ENCODE assay signal across 8 cellular contexts in genomic region chr3:131026321-131027151, GRCh38. TPM values are rescaled to one million over a fixed set of nuclear protein-coding genes. Genes with fewer than 3 reads are reported as not detected.
A peak's percentile ranks its signal among the peaks of the same experiment; 100 is the strongest.
DNase-seq lines count a peak whose midpoint lies in the region; ATAC-seq, FAIRE-seq and TF ChIP-seq lines count a peak whose summit lies in the region.

Gene ASTE1, minus strand, starts transcription at chr3:131026825. Its CDS starts 1,519 bp downstream, at chr3:131025306.
Gene NEK11, plus strand, starts transcription at chr3:131026877. Its CDS starts 2,832 bp downstream, at chr3:131029709.

- peak; percentile 97 for DNase-seq in GM23248
- peak; percentile 94 for DNase-seq in Karpas-422
- DNase-seq in RCC 7860 (ENCODE audit: low spot score), result peak; percentile 80
- peak; percentile 84 for DNase-seq in activated T-helper 1 cell treated with anti-CD3 and anti-CD28 coated beads, Interleukin-2, amount 50 U/mL, for 16 hours (ENCODE audit: low read depth in 1 of 2, low spot score in 1 of 2)
- peak; percentile 75 for DNase-seq in fibroblast of mammary gland (ENCODE audit: low read depth)
- peak; percentile 89 for DNase-seq in natural killer cell
- DNase-seq in stimulated activated naive CD4-positive, alpha-beta T cell treated with Interleukin-2 at 50 U/mL for 16 hours (lab: John Stamatoyannopoulos, UW), result peak; percentile 93

- intact Hi-C loops in natural killer cell (cut with micrococcal nuclease), result loop anchor here (1.0 to 10.0 kb wide), 5 partner anchors 134 to 1698 kb away; partner anchors contain the start of genes ATP2C1, DNAJC13, MRPL3 and NPHP3

- H3K4me3 ChIP-seq in DOHH2 (ENCODE audit: low read length), result peak within 1 kb of the TSS; percentile 99
- H3K4me3 ChIP-seq in GM23248, result peak within 1 kb of the TSS; percentile 80
- H3K4me3 ChIP-seq in Karpas-422 (ENCODE audit: low read length), result peak within 1 kb of the TSS; percentile 83
- H3K4me3 ChIP-seq in fibroblast of mammary gland (ENCODE audit: control insufficient read depth, low read depth, low read length), result peak within 1 kb of the TSS; percentile 83

- no peaks in the 10 kb centered on the region for H3K9me3 Mint-ChIP-seq in natural killer cell

- no peaks in the 10 kb centered on the region for H3F3A ChIP-seq in DOHH2 (ENCODE audit: control insufficient read depth, insufficient read depth)
- no peaks in the 10 kb centered on the region for H3F3A ChIP-seq in GM23248 (ENCODE audit: insufficient read depth)

- H3K27me3 Mint-ChIP-seq in natural killer cell (ENCODE audit: low read depth in 2 of 2), result no peaks in the 10 kb centered on the region

- in situ Hi-C loops in GM23248 (cut with MboI), result loop anchor here (25.0 kb wide), 2 partner anchors 461 to 986 kb away; no protein-coding TSS in a partner anchor

- H4K20me1 ChIP-seq in DOHH2 (ENCODE audit: control insufficient read depth, insufficient read depth, low read depth, low read length) (no peaks in the 10 kb centered on the region), GM23248 (ENCODE audit: insufficient read depth) (no peaks in the 10 kb centered on the region), Karpas-422 (ENCODE audit: insufficient read depth, low read depth, low read length) (no peaks in the 10 kb centered on the region)

- H3K27ac Mint-ChIP-seq in natural killer cell, result peak within 1 kb of the TSS; percentile 97 to 98

- H3K9ac ChIP-seq in GM23248 (peak within 1 kb of the TSS; percentile 92), Karpas-422 (ENCODE audit: low read length) (peak within 1 kb of the TSS; percentile 86)

- peaks cover 17% of the 10 kb centered on the region for H3K79me2 ChIP-seq in DOHH2 (ENCODE audit: control insufficient read depth, low read length)
- peaks cover 16% of the 10 kb centered on the region for H3K79me2 ChIP-seq in GM23248 (ENCODE audit: insufficient read depth)
- H3K79me2 ChIP-seq in Karpas-422 (ENCODE audit: low read length), result peaks cover 41% of the 10 kb centered on the region

- peak within 1 kb of the TSS; percentile 93 for H3K4me2 ChIP-seq in DOHH2 (ENCODE audit: low read length)
- peak within 1 kb of the TSS; percentile 84 for H3K4me2 ChIP-seq in GM23248 (ENCODE audit: unreplicated experiment)
- peak within 1 kb of the TSS; percentile 92 for H3K4me2 ChIP-seq in Karpas-422 (ENCODE audit: low read depth, low read length, poor library complexity, severe bottlenecking)

- no peaks in the 10 kb centered on the region for H3K36me3 Mint-ChIP-seq in natural killer cell

- H3K36me3 ChIP-seq in DOHH2 (ENCODE audit: control insufficient read depth, low read length) (peaks cover 33% of the 10 kb centered on the region), GM23248 (ENCODE audit: low read depth) (no peaks in the 10 kb centered on the region), Karpas-422 (ENCODE audit: insufficient read depth, low read length) (peaks cover 11% of the 10 kb centered on the region)

- H3K4me1 ChIP-seq in DOHH2 (ENCODE audit: control insufficient read depth, low read length) (peaks cover 25% of the 10 kb centered on the region), GM23248 (ENCODE audit: insufficient read depth) (peaks cover 18% of the 10 kb centered on the region), Karpas-422 (ENCODE audit: low read length) (peaks cover 31% of the 10 kb centered on the region)

- peaks cover 44 to 51% of the 10 kb centered on the region in 2 donors for H3K4me1 Mint-ChIP-seq in natural killer cell

- H3K27me3 ChIP-seq in DOHH2 (ENCODE audit: control insufficient read depth, low read length) (no peaks in the 10 kb centered on the region), GM23248 (replicated peaks; ENCODE audit: insufficient read depth) (no peaks in the 10 kb centered on the region), Karpas-422 (ENCODE audit: low read length) (no peaks in the 10 kb centered on the region)

- ATAC-seq in natural killer cell, result peak; percentile 96 to 99 (median 96)

- no peak for TF ChIP-seq CTCF in DOHH2 (IDR thresholded peaks at IDR 0.05; ENCODE audit: low read depth, low read length, poor library complexity, severe bottlenecking)
- no peak for TF ChIP-seq CTCF in fibroblast of mammary gland (conservative IDR thresholded peaks at IDR 0.05; ENCODE audit: control insufficient read depth, insufficient read depth, low read depth, low read length)
- no peak for TF ChIP-seq CTCF in natural killer cell (IDR thresholded peaks at IDR 0.05)

- H3K9me3 ChIP-seq in DOHH2 (ENCODE audit: control insufficient read depth, insufficient read depth, low read length) (no peaks in the 10 kb centered on the region), GM23248 (ENCODE audit: low read depth) (no peaks in the 10 kb centered on the region), Karpas-422 (ENCODE audit: low read length) (no peaks in the 10 kb centered on the region)

- peak; percentile 49 for FAIRE-seq in RCC 7860 (lab: Jason Lieb, UNC)

- H3K4me3 Mint-ChIP-seq in natural killer cell, result peak within 1 kb of the TSS; percentile 97

- H3K9me2 ChIP-seq in DOHH2 (replicated peaks; ENCODE audit: control insufficient read depth, low read length) (no peaks in the 10 kb centered on the region), GM23248 (ENCODE audit: insufficient read depth) (no peaks in the 10 kb centered on the region), Karpas-422 (replicated peaks; ENCODE audit: insufficient read depth, low read length) (no peaks in the 10 kb centered on the region)

- WGBS in GM23248 (ENCODE audit: low coverage in 1 of 2, low lambda C conversion rate in 2 of 2, missing lambda C conversion rate in 2 of 2), 2 experiments, result 1 to 2% methylated on average over 42 to 53 of the region's 56 CpGs

- H2AFZ ChIP-seq in GM23248, result peak within 1 kb of the TSS; percentile 93
- peak within 1 kb of the TSS; percentile 86 for H2AFZ ChIP-seq in Karpas-422 (ENCODE audit: low read length)

- peak within 1 kb of the TSS; percentile 41 for H3K27ac ChIP-seq in DOHH2 (ENCODE audit: low read depth, low read length)
- peak within 1 kb of the TSS; percentile 79 for H3K27ac ChIP-seq in GM23248
- H3K27ac ChIP-seq in Karpas-422 (ENCODE audit: low read length), result peak within 1 kb of the TSS; percentile 76

RNA-seq across cellular contexts. Expression of gene ASTE1, which starts in this region (rescaled TPM):
- total RNA-seq in GM23248 (2014; rRNA removed; shearing (Covaris generic)), result 4.8 and 5.8 TPM in 2 replicates
- 4.8 and 5.3 TPM in 2 replicates for polyA plus RNA-seq in GM23248 (2016; fragmentation: Nextera tagmentation; extraction: Ambion mirVana)
- total RNA-seq in Karpas-422 (2014; rRNA removed; shearing (Covaris generic); ENCODE audit: low replicate concordance), result 11.1 and 11.4 TPM in 2 replicates
- 10 to 100 TPM; 22.8 to 28.8 (median 24.3) TPM for total RNA-seq in natural killer cell

RNA-seq across cellular contexts. Expression of gene NEK11, which starts in this region (rescaled TPM):
- 15.9 and 18.5 TPM in 2 replicates for total RNA-seq in GM23248 (2014; rRNA removed; shearing (Covaris generic))
- polyA plus RNA-seq in GM23248 (2016; fragmentation: Nextera tagmentation; extraction: Ambion mirVana), result 5.7 and 7.6 TPM in 2 replicates
- total RNA-seq in Karpas-422 (2014; rRNA removed; shearing (Covaris generic); ENCODE audit: low replicate concordance), result 2.5 and 2.6 TPM in 2 replicates
- total RNA-seq in natural killer cell, result 1 to 10 TPM; 2.6 to 3.6 (median 3.5) TPM

Comparison
In these comparisons a context has a peak if more than half of its experiments do, and no peak if none do; other contexts are left out.
1. Peak in every context shown above with its lines: DNase-seq, ATAC-seq, H3K4me3 ChIP-seq and H3K27ac ChIP-seq.